1 cellular context compared by ENCODE assay signal in genomic region chr3:53671192-53672021, GRCh38.
TF ChIP-seq lines count a peak whose summit lies in the region.

No MANE protein-coding gene starts in this region.

TF ChIP-seq in GM12878, 131 proteins besides CTCF, POLR2A, EP300 and RAD21 (continued from another document):
- TF ChIP-seq IRF5 (IDR thresholded peaks at IDR 0.05; ENCODE audit: borderline replicate concordance): no peak
- TF ChIP-seq MAX (IDR thresholded peaks at IDR 0.05; ENCODE audit: low read depth, low read length): no peak
- no peak for TF ChIP-seq ZNF24 (IDR thresholded peaks at IDR 0.05)
- TF ChIP-seq USF2 (IDR thresholded peaks at IDR 0.05; ENCODE audit: borderline replicate concordance, low read depth, low read length): no peak
